ENCODE assay signal across 8 cellular contexts in genomic region chr3:134308350-134308891, GRCh38.
DNase-seq lines count a peak whose midpoint lies in the region; ATAC-seq and TF ChIP-seq lines count a peak whose summit lies in the region.

No MANE protein-coding gene starts in this region.

- no peaks in the 10 kb centered on the region for H3K4me1 ChIP-seq in endocrine pancreas (ENCODE audit: control insufficient read depth, insufficient read depth, low read length)

- no peak overlapping the region for H3K9ac ChIP-seq in endocrine pancreas (ENCODE audit: control insufficient read depth, insufficient read depth, low read length)

- peak; percentile 76 for DNase-seq in GM10266 (ENCODE audit: extremely low spot score)
- DNase-seq in NCI-H82 (lab: John Stamatoyannopoulos, UW) = peak; percentile 91
- DNase-seq in activated CD8-positive, alpha-beta memory T cell treated with anti-CD3 and anti-CD28 coated beads for 24 hours = peak; percentile 90
- DNase-seq in midbrain (lab: John Stamatoyannopoulos, UW) = peak; percentile 86
- peak; percentile 21 to 38 for DNase-seq in stimulated activated CD8-positive, alpha-beta memory T cell treated with anti-CD3 and anti-CD28 coated beads, Interleukin-15, amount 100 ng/mL, for 4 hours (ENCODE audit: low read depth in 2 of 2)

- H3K36me3 ChIP-seq in endocrine pancreas (ENCODE audit: control insufficient read depth, insufficient read depth, low read length) = no peaks in the 10 kb centered on the region

- H3K9me3 ChIP-seq in endocrine pancreas (ENCODE audit: control insufficient read depth, low read length) = no peaks in the 10 kb centered on the region

- peak overlapping the region; percentile 56 for H3K4me3 ChIP-seq in endocrine pancreas (ENCODE audit: control insufficient read depth, insufficient read depth, low read length)

- ATAC-seq in HG03354 (IDR thresholded peaks at IDR 0.05; ENCODE audit: poor library complexity, severe bottlenecking, unreplicated experiment) (peak; percentile 73), GM18505 (IDR thresholded peaks at IDR 0.05; ENCODE audit: unreplicated experiment) (no peak)

- H3K27me3 ChIP-seq in endocrine pancreas (ENCODE audit: control insufficient read depth, insufficient read depth, low read length) = no peaks in the 10 kb centered on the region

- no peak for TF ChIP-seq POLR2A in GM18505 (IDR thresholded peaks at IDR 0.05; ENCODE audit: borderline replicate concordance, extremely low read depth, insufficient read depth, insufficient read length)

- TF ChIP-seq CTCF in GM10266 (IDR thresholded peaks at IDR 0.05; ENCODE audit: control insufficient read depth, insufficient read depth, low read depth, missing control alignments) = peak; percentile 96

Comparison
In these comparisons a context has a peak if more than half of its experiments do, and no peak if none do; other contexts are left out.
1. DNase-seq: peak in every context shown above with its lines; median percentile 91 in NCI-H82; 90 in activated CD8-positive, alpha-beta memory T cell treated with anti-CD3 and anti-CD28 coated beads for 24 hours; 86 in midbrain; 76 in GM10266; 30 in stimulated activated CD8-positive, alpha-beta memory T cell treated with anti-CD3 and anti-CD28 coated beads, Interleukin-15, amount 100 ng/mL, for 4 hours.